1 cellular context compared by ENCODE assay signal in genomic region chr7:5612695-5613094, GRCh38.
TF ChIP-seq lines count a peak whose summit lies in the region.

No MANE protein-coding gene starts in this region.

TF ChIP-seq in HepG2, 621 proteins besides CTCF, POLR2A, EP300 and RAD21 (continued from another document):
- no peak for TF ChIP-seq ZBTB46 (CRISPR knock-in tag; IDR thresholded peaks at IDR 0.05; ENCODE audit: borderline replicate concordance)
TF ChIP-seq in HepG2: peak in this region for 0.
